Comparison of ENCODE assay signal across 29 cellular contexts in the genomic region with DNA sequence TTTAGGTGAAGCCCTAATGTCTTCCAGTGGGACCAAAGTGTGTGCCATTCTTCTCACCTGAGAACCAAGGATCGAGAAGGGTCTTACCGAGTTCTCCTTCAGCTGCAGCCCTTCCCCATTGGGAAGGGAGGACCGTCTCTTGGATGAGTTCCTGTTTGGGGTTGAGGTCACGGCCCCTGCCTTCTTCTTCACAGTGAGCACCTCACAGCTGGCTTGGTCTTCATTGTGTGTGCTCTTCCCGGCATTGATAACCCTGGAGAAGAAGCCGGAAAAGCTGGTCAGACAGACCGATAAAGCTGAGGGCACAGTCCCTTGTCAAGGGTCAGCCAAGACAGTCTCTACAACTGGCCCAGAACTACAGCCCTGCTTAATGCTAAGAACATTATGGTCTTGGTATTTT.
"Had no signal": no experiment of that assay in that cellular context is flagged by ENCODE, and none has a peak within 500 bp of the region (broad histone marks: within the 10 kb centered on the region; RNA-seq: fewer than 3 reads in every experiment).

No MANE protein-coding gene starts in this region.

- H3K4me3 ChIP-seq: hepatocyte, lower lobe of right lung, neural progenitor cell, ovary, prostate gland, skin epidermis, stomach, testis, thyroid gland, transverse colon, upper lobe of left lung, vagina had no signal

- H3K9ac ChIP-seq: neural progenitor cell had no signal

- H3K4me1 ChIP-seq: lower lobe of right lung, neural progenitor cell, prostate gland, stomach, testis, thyroid gland, transverse colon, upper lobe of left lung, vagina had no signal

- H3K27me3 ChIP-seq: hepatocyte, neural progenitor cell, neutrophil, ovary, stomach, testis, thyroid gland, transverse colon, upper lobe of left lung, vagina had no signal

- H3K27ac Mint-ChIP-seq: naive thymus-derived CD8-positive, alpha-beta T cell; neural progenitor cell; stimulated activated naive B cell treated with anti-CD40 and anti-IgM and Interleukin-4, amounts not matched to agents 10 μg/mL and 1 μg/mL and 100 μg/mL, for 72 hours had no signal

- H3K9me3 Mint-ChIP-seq: naive thymus-derived CD8-positive, alpha-beta T cell; nephron; neural progenitor cell; stimulated activated naive B cell treated with anti-CD40 and anti-IgM and Interleukin-4, amounts not matched to agents 10 μg/mL and 1 μg/mL and 100 μg/mL, for 72 hours had no signal

- H3K36me3 Mint-ChIP-seq: naive thymus-derived CD8-positive, alpha-beta T cell; stimulated activated naive B cell treated with anti-CD40 and anti-IgM and Interleukin-4, amounts not matched to agents 10 μg/mL and 1 μg/mL and 100 μg/mL, for 72 hours had no signal

- H3K4me3 Mint-ChIP-seq: naive thymus-derived CD8-positive, alpha-beta T cell; nephron; neural progenitor cell; stimulated activated naive B cell treated with anti-CD40 and anti-IgM and Interleukin-4, amounts not matched to agents 10 μg/mL and 1 μg/mL and 100 μg/mL, for 72 hours had no signal

- H3K36me3 ChIP-seq: lower lobe of right lung, neural progenitor cell, ovary, prostate gland, thyroid gland, transverse colon, upper lobe of left lung, vagina had no signal

- H3K9me3 ChIP-seq: lower lobe of right lung, neutrophil, ovary, prostate gland, stomach, testis, thyroid gland, transverse colon, upper lobe of left lung, vagina had no signal

- H3K4me2 ChIP-seq: neural progenitor cell had no signal

- H2AFZ ChIP-seq: neural progenitor cell had no signal

- DNase-seq: islet precursor cell; left ventricle myocardium superior; lower lobe of right lung; mammary epithelial cell; mesenchymal stem cell; naive thymus-derived CD8-positive, alpha-beta T cell; occipital lobe; ovary; retina; stimulated activated CD4-positive, alpha-beta T cell treated with anti-CD3 and anti-CD28 coated beads, Interleukin-12 subunit alpha, Interleukin-12 subunit beta, amount 100 ng/mL, for 4 hours; stimulated activated CD4-positive, alpha-beta T cell treated with anti-CD3 and anti-CD28 coated beads, Interleukin-15, amount 100 ng/mL, for 24 hours; stimulated activated CD4-positive, alpha-beta T cell treated with anti-CD3 and anti-CD28 coated beads, Interleukin-2, amount 100 ng/mL, for 24 hours; stimulated activated CD4-positive, alpha-beta T cell treated with anti-CD3 and anti-CD28 coated beads, Interleukin-4, amount 100 ng/mL, for 1 hour; stimulated activated naive B cell treated with anti-CD40 and anti-IgM and Interleukin-4, amounts not matched to agents 10 μg/mL and 1 μg/mL and 100 μg/mL, for 72 hours; stimulated activated naive CD8-positive, alpha-beta T cell treated with anti-CD3 and anti-CD28 coated beads, Interleukin-15, Interleukin-2, amounts not matched to agents 100 U/mL and 50 U/mL, for 24 hours; stomach; testis; thyroid gland; transverse colon; upper lobe of left lung had no signal

- H3K27me3 Mint-ChIP-seq: stimulated activated naive B cell treated with anti-CD40 and anti-IgM and Interleukin-4, amounts not matched to agents 10 μg/mL and 1 μg/mL and 100 μg/mL, for 72 hours had no signal

- ATAC-seq: left ventricle myocardium superior; lower lobe of right lung; naive thymus-derived CD8-positive, alpha-beta T cell; right cardiac atrium; sciatic nerve; stimulated activated naive B cell treated with anti-CD40 and anti-IgM and Interleukin-4, amounts not matched to agents 10 μg/mL and 1 μg/mL and 100 μg/mL, for 72 hours; stimulated activated naive CD8-positive, alpha-beta T cell treated with anti-CD3 and anti-CD28 coated beads, Interleukin-15, Interleukin-2, amounts not matched to agents 100 U/mL and 50 U/mL, for 24 hours had no signal

- H3K27ac ChIP-seq: lower lobe of right lung, neural progenitor cell, neutrophil, ovary, prostate gland, skin epidermis, stomach, testis, thyroid gland, transverse colon, upper lobe of left lung, vagina had no signal

- H3K4me1 Mint-ChIP-seq: naive thymus-derived CD8-positive, alpha-beta T cell; nephron had no signal
